ENCODE assay signal across 15 cellular contexts in the genomic region with DNA sequence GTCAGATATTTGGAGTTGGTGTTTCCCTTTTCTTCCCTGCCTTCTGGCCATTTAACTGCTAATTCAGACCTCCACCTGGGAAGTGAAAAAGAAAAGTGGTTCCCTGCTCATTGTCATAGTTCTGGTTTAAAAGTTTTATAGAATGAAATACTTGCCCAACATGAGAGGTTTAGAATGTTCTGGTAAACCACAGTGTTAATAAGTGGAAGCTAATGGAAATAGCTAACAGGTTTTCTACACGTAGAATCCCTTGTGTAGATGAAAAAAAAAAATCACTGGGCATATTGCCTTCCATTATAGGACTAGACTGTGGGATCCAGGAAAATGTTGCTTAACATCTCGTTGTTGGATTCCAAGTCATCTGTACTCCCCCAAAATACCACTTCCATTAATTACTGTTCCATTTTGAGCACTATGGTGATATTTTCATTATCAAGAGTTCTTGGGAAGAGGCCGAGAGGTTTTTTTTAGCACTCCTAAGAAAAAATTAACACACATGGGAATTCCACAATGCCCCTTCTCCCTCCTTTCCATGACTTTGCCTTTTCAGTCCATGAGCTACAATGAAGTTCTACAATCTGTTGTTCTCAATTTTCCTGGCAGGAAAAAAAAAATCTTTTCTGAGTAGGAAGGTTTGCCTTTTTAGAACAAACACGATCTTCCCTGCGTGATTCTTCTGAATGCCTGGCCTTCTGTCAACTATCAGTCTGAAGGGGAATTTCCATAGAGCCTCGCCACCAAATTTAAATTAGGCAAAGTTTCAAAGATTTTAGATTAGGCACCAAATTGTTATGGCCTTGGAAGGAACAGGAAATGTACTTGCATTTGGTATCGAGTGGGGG.
DNase-seq lines count a peak whose midpoint lies in the region; ATAC-seq, FAIRE-seq and TF ChIP-seq lines count a peak whose summit lies in the region.
"Had no signal": no experiment of that assay in that cellular context is flagged by ENCODE, and none has a peak within 500 bp of the region (broad histone marks: within the 10 kb centered on the region; RNA-seq: fewer than 3 reads in every experiment).

No MANE protein-coding gene starts in this region.

- H3K9ac ChIP-seq in GM12878 (ENCODE audit: control insufficient read depth, insufficient read depth, low read length), result no peak overlapping the region

- no peaks in the 10 kb centered on the region for H3K9me3 Mint-ChIP-seq in GM23338
- H3K9me3 Mint-ChIP-seq in mesothelial cell of epicardium, result no peaks in the 10 kb centered on the region
- H3K9me3 Mint-ChIP-seq: activated CD8-positive, alpha-beta T cell treated with anti-CD3 and anti-CD28 coated beads for 36 hours; endodermal cell had no signal

- no peak for FAIRE-seq in GM12878 (lab: Jason Lieb, UNC)

- no peak overlapping the region for H3K27ac ChIP-seq in GM23338 (ENCODE audit: low read depth)
- no peak overlapping the region for H3K27ac ChIP-seq in GM12878 (ENCODE audit: control insufficient read depth, insufficient read depth)
- peak overlapping the region; percentile 32 to 60 for H3K27ac ChIP-seq in right atrium auricular region
- H3K27ac ChIP-seq in stomach, result peak overlapping the region in 4 of 5 donors; percentile 41 to 77 (median 62)
- H3K27ac ChIP-seq: brain microvascular endothelial cell had no signal

- no peak for TF ChIP-seq RAD21 in GM12878 (IDR thresholded peaks at IDR 0.05; ENCODE audit: insufficient read depth, low read depth, low read length)

- H4K20me1 ChIP-seq in GM23338 (replicated peaks; ENCODE audit: insufficient read depth) (no peaks in the 10 kb centered on the region), GM12878 (ENCODE audit: control insufficient read depth, insufficient read depth) (no peaks in the 10 kb centered on the region)

- SMC1A ChIA-PET in GM12878 (lab: Charles Lee; ENCODE audit: uncharacterized antibody, unreplicated experiment), result no interaction called here

- H3K79me2 ChIP-seq in GM23338 (replicated peaks; ENCODE audit: insufficient read depth), result no peaks in the 10 kb centered on the region
- no peaks in the 10 kb centered on the region for H3K79me2 ChIP-seq in GM12878 (ENCODE audit: control insufficient read depth, insufficient read depth, low read length)

- H3K9me3 ChIP-seq in GM12878 (replicated peaks; ENCODE audit: control insufficient read depth, insufficient read depth, low read length) (no peaks in the 10 kb centered on the region), right atrium auricular region (no peaks in the 10 kb centered on the region), stomach (no peaks in the 10 kb centered on the region)

- H3K4me2 ChIP-seq in GM23338 (no peak overlapping the region), GM12878 (ENCODE audit: control insufficient read depth, insufficient read depth) (no peak overlapping the region)

- H3K4me3 ChIP-seq in GM23338 (no peak overlapping the region), GM12878 (0 out of 2 replicates have a peak overlapping the region, but pooled peaks have one; percentile 27), right atrium auricular region (no peak overlapping the region), stomach (no peak overlapping the region)

- TF ChIP-seq POLR2A in GM12878 (IDR thresholded peaks at IDR 0.05; ENCODE audit: low read depth, low read length), result no peak
- no peak for TF ChIP-seq POLR2A in stomach (IDR thresholded peaks at IDR 0.05)

- H3K4me1 ChIP-seq in GM23338 (ENCODE audit: insufficient read depth), result 0 out of 2 replicates have a peak, but pooled peaks cover 7% of the 10 kb centered on the region
- no peaks in the 10 kb centered on the region for H3K4me1 ChIP-seq in GM12878 (ENCODE audit: control insufficient read depth, insufficient read depth, low read length)
- H3K4me1 ChIP-seq in right atrium auricular region, result peaks cover 0 to 37% of the 10 kb centered on the region in 2 donors
- peaks cover 8 to 39% (median 16%) of the 10 kb centered on the region in 4 donors for H3K4me1 ChIP-seq in stomach

- peaks cover 3% of the 10 kb centered on the region for H3K27me3 Mint-ChIP-seq in GM23338 (ENCODE audit: insufficient read depth, low read depth, poor library complexity)
- no peaks in the 10 kb centered on the region for H3K27me3 Mint-ChIP-seq in mesothelial cell of epicardium (ENCODE audit: low read depth)
- H3K27me3 Mint-ChIP-seq: activated CD8-positive, alpha-beta T cell treated with anti-CD3 and anti-CD28 coated beads for 36 hours had no signal

- intact Hi-C loops in GM12878 (cut with micrococcal nuclease; ENCODE audit: unreplicated experiment), result no loop called here
- intact Hi-C loops in stomach (cut with DNase I; ENCODE audit: low total_unique reads), result no loop called here

- ATAC-seq in GM23338 (no peak), GM12878 (no peak), GM21515 (IDR thresholded peaks at IDR 0.05; ENCODE audit: unreplicated experiment) (no peak), HG02938 (IDR thresholded peaks at IDR 0.05; ENCODE audit: unreplicated experiment) (no peak)
- ATAC-seq: activated CD8-positive, alpha-beta T cell treated with anti-CD3 and anti-CD28 coated beads for 36 hours had no signal

- no peak overlapping the region for H3K4me3 Mint-ChIP-seq in GM23338
- H3K4me3 Mint-ChIP-seq in mesothelial cell of epicardium, result no peak overlapping the region
- H3K4me3 Mint-ChIP-seq: activated CD8-positive, alpha-beta T cell treated with anti-CD3 and anti-CD28 coated beads for 36 hours; endodermal cell had no signal

- H3K4me1 Mint-ChIP-seq in GM23338, result peaks cover 5% of the 10 kb centered on the region; the same call in 2 of the 3 replicates
- peaks cover 10% of the 10 kb centered on the region for H3K4me1 Mint-ChIP-seq in mesothelial cell of epicardium
- H3K4me1 Mint-ChIP-seq: endodermal cell had no signal

- H3K27ac Mint-ChIP-seq in GM23338 (0 out of 2 replicates have a peak overlapping the region, but pooled peaks have one; percentile 27), mesothelial cell of epicardium (no peak overlapping the region)
- H3K27ac Mint-ChIP-seq: activated CD8-positive, alpha-beta T cell treated with anti-CD3 and anti-CD28 coated beads for 36 hours; endodermal cell had no signal

- RAD21 ChIA-PET in GM12878 (lab: Charles Lee; ENCODE audit: unreplicated experiment), result no interaction called here

- POLR2A ChIA-PET in GM12878 (lab: Charles Lee), result interaction anchor here (0.5 to 1.3 kb wide), 2 partner anchors 21 to 28 kb away, joined by 3 to 4 read pairs; no protein-coding TSS in a partner anchor

- no peaks in the 10 kb centered on the region for H3K27me3 ChIP-seq in GM23338 (ENCODE audit: insufficient read depth)
- H3K27me3 ChIP-seq in GM12878 (replicated peaks in 1 of 2; ENCODE audit: control insufficient read depth in 2 of 2, insufficient read depth in 2 of 2, low read length in 1 of 2), result peaks cover 0 to 5% of the 10 kb centered on the region in 2 experiments; a peak in 2 of 4 replicates
- no peaks in the 10 kb centered on the region for H3K27me3 ChIP-seq in right atrium auricular region
- H3K27me3 ChIP-seq in stomach, result no peaks in the 10 kb centered on the region

- TF ChIP-seq CTCF in GM23338 (conservative IDR thresholded peaks at IDR 0.05; ENCODE audit: low read depth in 2 of 2), result no peak
- no peak for TF ChIP-seq CTCF in GM12878 (IDR thresholded peaks at IDR 0.05 in 2 of 3, conservative IDR thresholded peaks at IDR 0.05 in 1 of 3; ENCODE audit: control insufficient read depth in 2 of 3, extremely low read depth in 1 of 3, insufficient read depth in 1 of 3, low read depth in 3 of 3, low read length in 3 of 3)
- TF ChIP-seq CTCF in right atrium auricular region (IDR thresholded peaks at IDR 0.05), result no peak
- no peak for TF ChIP-seq CTCF in stomach (IDR thresholded peaks at IDR 0.05)
- TF ChIP-seq CTCF in mesothelial cell of epicardium (IDR thresholded peaks at IDR 0.05; ENCODE audit: unreplicated experiment), result no peak

- peaks cover 13% of the 10 kb centered on the region for H3K9me2 ChIP-seq in GM23338 (ENCODE audit: insufficient read depth)

- TF ChIP-seq EP300 in GM12878 (IDR thresholded peaks at IDR 0.05; ENCODE audit: borderline replicate concordance in 1 of 2, control insufficient read depth in 1 of 2, low read depth in 2 of 2, low read length in 2 of 2) (0 out of 4 replicates have a peak, but pooled peaks of 1 of the 2 experiments have one; percentile 12), stomach (IDR thresholded peaks at IDR 0.05) (no peak)

- H3K36me3 ChIP-seq in GM23338 (ENCODE audit: insufficient read depth) (no peaks in the 10 kb centered on the region), GM12878 (ENCODE audit: control insufficient read depth in 2 of 2, insufficient read depth in 2 of 2, low read length in 1 of 2) (no peaks in the 10 kb centered on the region), right atrium auricular region (peaks cover 5% of the 10 kb centered on the region), stomach (peaks cover 0 to 20% (median 7%) of the 10 kb centered on the region in 4 donors)
- H3K36me3 ChIP-seq: brain microvascular endothelial cell had no signal

- CTCF ChIA-PET in GM12878 (lab: Yijun Ruan, JAX), result interaction anchor here (0.5 kb wide), 1 partner anchor 9 kb away, joined by 3 read pairs; no protein-coding TSS in a partner anchor

- in situ Hi-C loops in GM12878 (cut with MboI), result loop anchor here (25.0 kb wide), 1 partner anchor 1050 kb away; no protein-coding TSS in a partner anchor

- WGBS in GM12878 (ENCODE audit: insufficient coverage, insufficient replicate concordance, low lambda C conversion rate, missing lambda C conversion rate), result 35% methylated on average over 7 of the region's 7 CpGs
- 43 to 71% (median 54%) methylated on average over 7 of the region's 7 CpGs for WGBS in stomach, 5 donors

- no TSS peak for BruUV-seq in GM12878 (replicated peaks; lab: Mats Ljungman, UMichigan)

- H3K36me3 Mint-ChIP-seq in GM23338 (ENCODE audit: low read depth) (no peaks in the 10 kb centered on the region), mesothelial cell of epicardium (peaks cover 2% of the 10 kb centered on the region)

- H2AFZ ChIP-seq in GM23338 (no peak overlapping the region), GM12878 (ENCODE audit: control insufficient read depth, low read depth, low read length) (no peak overlapping the region)

- DNase-seq in GM23338 (ENCODE audit: low spot score) (no peak), GM12878 (ENCODE audit: low read depth, low spot score) (no peak), right atrium auricular region (ENCODE audit: low spot score) (no peak), stomach (no peak), mesothelial cell of epicardium (ENCODE audit: low spot score in 2 of 2, unreplicated experiment in 2 of 2) (no peak), NK-92 (lab: John Stamatoyannopoulos, UW; ENCODE audit: unreplicated experiment) (no peak)
- DNase-seq: activated CD8-positive, alpha-beta T cell treated with anti-CD3 and anti-CD28 coated beads for 36 hours; brain microvascular endothelial cell; DND-41; endodermal cell; glutamatergic neuron; MM.1S; NCI-H774 had no signal

- H3F3A ChIP-seq in GM23338 (replicated peaks; ENCODE audit: low read depth), result no peaks in the 10 kb centered on the region

TF ChIP-seq in GM23338, 12 proteins besides CTCF, POLR2A, EP300 and RAD21 (continues in another document):
- TF ChIP-seq NANOG (IDR thresholded peaks at IDR 0.05; ENCODE audit: borderline replicate concordance), result no peak
- no peak for TF ChIP-seq ZNF114 (CRISPR knock-in tag; IDR thresholded peaks at IDR 0.05)

TF ChIP-seq in GM12878, 131 proteins besides CTCF, POLR2A, EP300 and RAD21 (continues in another document):
- TF ChIP-seq IKZF1 (conservative IDR thresholded peaks at IDR 0.05) (peak; percentile 25; the same call in 1 of the 2 replicates), HDGF (IDR thresholded peaks at IDR 0.05) (no peak), IKZF2 (IDR thresholded peaks at IDR 0.05) (peak; percentile 15 to 16; a peak in 2 of 4 replicates)

Comparison
In these comparisons a context has a peak if more than half of its experiments do, and no peak if none do; other contexts are left out.
1. H3K27ac ChIP-seq: peak in right atrium auricular region (2 of 2) and stomach (4 of 5); none in GM23338 (single experiment) and GM12878 (single experiment).